ENCODE assay signal across 8 cellular contexts in the genomic region with DNA sequence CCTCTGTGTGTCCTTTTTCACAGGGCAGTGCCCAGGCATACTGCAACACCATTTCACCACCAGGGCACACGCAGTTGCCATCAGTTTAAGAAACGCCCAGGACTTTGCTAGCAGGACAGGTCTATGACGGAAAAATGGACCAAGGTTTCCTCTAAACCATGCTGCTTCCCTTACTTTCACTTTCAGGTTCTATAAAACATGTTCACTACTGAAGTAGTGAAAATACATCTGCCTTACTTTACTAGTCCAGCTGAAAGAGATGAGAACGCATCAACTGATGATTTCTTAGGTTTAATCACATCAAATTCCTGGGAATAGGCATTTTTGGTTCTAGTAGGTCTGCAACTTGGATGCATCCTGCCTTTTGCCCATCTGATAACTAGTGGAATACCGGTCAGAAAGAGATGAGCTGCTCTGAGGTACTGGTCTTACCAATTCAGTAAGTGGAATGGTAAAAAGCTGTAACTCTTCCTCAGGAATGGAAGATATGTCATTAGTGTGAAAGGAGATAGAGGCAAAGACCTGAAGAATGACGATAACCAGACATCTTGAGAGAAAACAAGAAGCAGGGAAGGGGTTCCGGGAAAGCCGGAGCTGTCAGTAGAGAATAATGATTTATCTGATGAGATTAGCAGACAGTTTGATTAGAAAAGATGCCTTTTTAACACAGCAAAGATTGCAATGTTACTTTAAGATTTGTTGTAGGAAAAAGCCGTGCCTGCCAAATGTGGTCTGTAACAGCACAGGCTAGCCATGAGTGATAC.
DNase-seq lines count a peak whose midpoint lies in the region; ATAC-seq and TF ChIP-seq lines count a peak whose summit lies in the region.

No MANE protein-coding gene starts in this region.

- H3K27me3 ChIP-seq in foreskin keratinocyte = no peaks in the 10 kb centered on the region

- H3K27ac ChIP-seq in foreskin keratinocyte = peak overlapping the region; percentile 24

- peaks cover 3% of the 10 kb centered on the region for H3K4me1 ChIP-seq in foreskin keratinocyte

- H3K4me3 ChIP-seq in GM12865 (ENCODE audit: low read depth, low read length) = peak overlapping the region; percentile 63
- H3K4me3 ChIP-seq in Jurkat, Clone E6-1 (ENCODE audit: low read length) = peak overlapping the region; percentile 38

- DNase-seq in GM12865 (ENCODE audit: low read depth) = peak; percentile 62
- peak; percentile 7 for DNase-seq in Jurkat, Clone E6-1 (ENCODE audit: low read depth, low spot score)
- DNase-seq in activated T-cell treated with anti-CD3 and anti-CD28 coated beads for 48 hours (ENCODE audit: low read depth) = peak; percentile 6
- DNase-seq in foreskin keratinocyte = peak; percentile 22 to 43
- peak; percentile 36 for DNase-seq in pulmonary artery endothelial cell (ENCODE audit: low read depth, low spot score)
- DNase-seq in iPS-NIHi7 (ENCODE audit: extremely low spot score) = no peak
- no peak for DNase-seq in NCI-H1105 (lab: John Stamatoyannopoulos, UW)

- TF ChIP-seq CTCF in GM12865 (IDR thresholded peaks at IDR 0.05; ENCODE audit: insufficient read depth, low read depth, low read length, missing control alignments) (peak; percentile 6), foreskin keratinocyte (conservative IDR thresholded peaks at IDR 0.05) (peak; percentile 30)

- ATAC-seq in GM21528 (IDR thresholded peaks at IDR 0.05; ENCODE audit: low FRiP score, unreplicated experiment) (peak; percentile 90), foreskin keratinocyte (peak; percentile 89)

Comparison
In these comparisons a context has a peak if more than half of its experiments do, and no peak if none do; other contexts are left out.
1. DNase-seq: peak in GM12865 (single experiment), Jurkat, Clone E6-1 (single experiment), activated T-cell treated with anti-CD3 and anti-CD28 coated beads for 48 hours (single experiment), foreskin keratinocyte (2 of 2) and pulmonary artery endothelial cell (single experiment); none in iPS-NIHi7 (single experiment) and NCI-H1105 (single experiment).